In the genomic region with DNA sequence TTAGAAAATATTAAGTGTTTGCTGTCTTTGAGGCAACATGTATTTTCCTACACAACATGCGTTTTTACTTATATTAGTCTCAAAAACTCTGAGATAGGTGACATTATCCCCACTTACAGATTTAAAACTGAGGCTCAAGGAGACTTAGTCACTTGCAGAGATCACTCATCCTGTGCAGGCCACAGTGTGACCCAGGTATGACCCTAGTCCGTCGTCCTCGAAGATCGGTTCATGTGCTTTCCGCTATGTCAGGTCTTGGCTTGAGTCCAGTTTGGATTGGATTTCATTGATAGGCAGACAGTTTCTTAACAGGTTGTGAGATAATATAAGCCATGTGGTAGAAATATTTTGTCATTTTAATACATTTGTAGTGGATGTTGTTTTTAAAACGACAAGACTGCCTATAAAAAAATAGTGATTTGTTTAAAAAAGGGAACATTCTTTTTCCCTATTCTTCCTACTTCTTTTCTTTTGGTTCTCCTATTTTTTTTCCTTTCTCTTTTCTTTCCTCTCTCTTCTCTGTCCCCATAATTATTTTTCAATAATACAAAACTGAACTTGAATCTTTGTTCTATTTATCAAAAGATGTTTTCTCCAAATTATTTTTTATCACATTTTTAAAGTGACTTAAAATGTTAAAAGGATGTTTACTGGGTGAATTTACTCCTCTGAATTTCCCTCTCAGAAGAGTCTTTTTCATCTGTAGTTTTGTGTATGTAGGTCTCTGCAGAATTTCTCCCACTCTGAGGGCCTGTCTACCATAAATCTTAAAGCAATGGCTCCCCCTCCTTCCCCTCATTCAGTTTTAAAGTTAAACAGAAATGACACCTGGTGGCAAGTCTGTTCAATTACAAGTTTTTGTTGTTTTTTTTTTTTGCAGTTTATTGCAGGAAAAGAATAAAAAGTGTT, we compare ENCODE assay signal across 7 cellular contexts.
DNase-seq lines count a peak whose midpoint lies in the region; ATAC-seq and TF ChIP-seq lines count a peak whose summit lies in the region.

No MANE protein-coding gene starts in this region.

- 0 out of 3 replicates have a peak, but pooled peaks have one; percentile 45 for ATAC-seq in RWPE2 (ENCODE audit: low read depth)
- ATAC-seq in naive thymus-derived CD8-positive, alpha-beta T cell: peak; percentile 50 to 54

- H3K36me3 ChIP-seq in GM06990 (ENCODE audit: control insufficient read depth, insufficient read depth, low read length): no peaks in the 10 kb centered on the region
- H3K36me3 ChIP-seq in RWPE2 (ENCODE audit: low read depth): peaks cover 5% of the 10 kb centered on the region

- no peaks in the 10 kb centered on the region for H3K27me3 Mint-ChIP-seq in naive thymus-derived CD8-positive, alpha-beta T cell
- H3K27me3 Mint-ChIP-seq in activated T-cell treated with anti-CD3 and anti-CD28 coated beads, Interleukin-2, amount 50 U/mL, for 24 hours: no peaks in the 10 kb centered on the region

- H3K4me3 Mint-ChIP-seq in naive thymus-derived CD8-positive, alpha-beta T cell: no peak overlapping the region
- H3K4me3 Mint-ChIP-seq in activated T-cell treated with anti-CD3 and anti-CD28 coated beads, Interleukin-2, amount 50 U/mL, for 24 hours: no peak overlapping the region

- no peak for DNase-seq in GM06990 (ENCODE audit: extremely low read depth, insufficient read length)
- DNase-seq in LHCN-M2 (ENCODE audit: low read depth): peak; percentile 47
- no peak for DNase-seq in RWPE2 (ENCODE audit: low spot score)
- DNase-seq in erythroblast (lab: John Stamatoyannopoulos, UW): peak; percentile 81 to 84
- peak in 4 of 10 donors; percentile 5 to 50 (median 40) for DNase-seq in naive thymus-derived CD8-positive, alpha-beta T cell
- no peak for DNase-seq in occipital lobe (lab: John Stamatoyannopoulos, UW)
- DNase-seq in activated T-cell treated with anti-CD3 and anti-CD28 coated beads, Interleukin-2, amount 50 U/mL, for 24 hours: no peak

- peak; percentile 34 for TF ChIP-seq CTCF in GM06990 (IDR thresholded peaks at IDR 0.05; ENCODE audit: insufficient read depth, low read length, poor library complexity, severe bottlenecking)
- peak; percentile 82 for TF ChIP-seq CTCF in RWPE2 (IDR thresholded peaks at IDR 0.05; ENCODE audit: poor library complexity, severe bottlenecking)

- no peaks in the 10 kb centered on the region for H3K9me3 Mint-ChIP-seq in naive thymus-derived CD8-positive, alpha-beta T cell
- H3K9me3 Mint-ChIP-seq in activated T-cell treated with anti-CD3 and anti-CD28 coated beads, Interleukin-2, amount 50 U/mL, for 24 hours: no peaks in the 10 kb centered on the region

- H3K4me3 ChIP-seq in GM06990 (replicated peaks; ENCODE audit: low read depth, low read length): no peak overlapping the region
- no peak overlapping the region for H3K4me3 ChIP-seq in RWPE2 (ENCODE audit: severe bottlenecking)

- peaks cover 0 to 2% (median 0%) of the 10 kb centered on the region in 4 donors for H3K4me1 Mint-ChIP-seq in naive thymus-derived CD8-positive, alpha-beta T cell
- H3K4me1 Mint-ChIP-seq in activated T-cell treated with anti-CD3 and anti-CD28 coated beads, Interleukin-2, amount 50 U/mL, for 24 hours (ENCODE audit: low read depth): peaks cover 8% of the 10 kb centered on the region

- POLR2A ChIA-PET in naive thymus-derived CD8-positive, alpha-beta T cell (lab: Charles Lee): no interaction called here

- no peak overlapping the region for H3K27ac ChIP-seq in RWPE2 (ENCODE audit: poor library complexity, severe bottlenecking)

- H3K36me3 Mint-ChIP-seq in naive thymus-derived CD8-positive, alpha-beta T cell: no peaks in the 10 kb centered on the region
- no peaks in the 10 kb centered on the region for H3K36me3 Mint-ChIP-seq in activated T-cell treated with anti-CD3 and anti-CD28 coated beads, Interleukin-2, amount 50 U/mL, for 24 hours (ENCODE audit: low read depth)

- H3K27ac Mint-ChIP-seq in naive thymus-derived CD8-positive, alpha-beta T cell: no peak overlapping the region
- H3K27ac Mint-ChIP-seq in activated T-cell treated with anti-CD3 and anti-CD28 coated beads, Interleukin-2, amount 50 U/mL, for 24 hours: no peak overlapping the region

- H3K9me3 ChIP-seq in RWPE2 (ENCODE audit: severe bottlenecking): no peaks in the 10 kb centered on the region

- peaks cover 7% of the 10 kb centered on the region for H3K4me1 ChIP-seq in RWPE2 (ENCODE audit: insufficient read depth, poor library complexity, severe bottlenecking)

- no peak for TF ChIP-seq POLR2A in erythroblast (IDR thresholded peaks at IDR 0.05; ENCODE audit: low read length)

- H3K27me3 ChIP-seq in GM06990 (replicated peaks; ENCODE audit: control insufficient read depth, insufficient read depth, low read length) (no peaks in the 10 kb centered on the region), RWPE2 (ENCODE audit: insufficient read depth, poor library complexity, severe bottlenecking) (no peaks in the 10 kb centered on the region)

Comparison
In these comparisons a context has a peak if more than half of its experiments do, and no peak if none do; other contexts are left out.
1. DNase-seq: peak in LHCN-M2 (single experiment) and erythroblast (2 of 2); none in GM06990 (single experiment), RWPE2 (single experiment), occipital lobe (single experiment) and activated T-cell treated with anti-CD3 and anti-CD28 coated beads, Interleukin-2, amount 50 U/mL, for 24 hours (single experiment).